1 cellular context compared by ENCODE assay signal in the genomic region with DNA sequence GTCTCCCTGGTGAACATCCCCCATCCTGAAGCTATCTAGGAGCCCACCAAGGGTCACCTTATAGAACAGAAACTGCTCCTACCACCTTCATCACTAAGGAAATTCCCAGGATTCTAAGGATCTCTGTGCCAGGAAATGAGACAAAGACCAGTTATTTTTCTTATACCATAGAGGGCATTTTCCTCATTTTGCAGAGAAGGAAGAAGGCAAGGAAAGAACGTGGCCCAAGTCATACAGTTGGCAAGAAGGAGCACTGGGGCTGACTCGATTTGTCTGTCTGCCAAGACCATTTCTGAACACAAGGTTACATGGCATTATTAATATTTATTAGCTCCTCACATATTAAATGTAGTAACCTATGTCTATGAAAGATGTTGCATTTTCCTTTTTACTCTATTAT.
TF ChIP-seq lines count a peak whose summit lies in the region.

No MANE protein-coding gene starts in this region.

TF ChIP-seq in IMR-90, 13 proteins besides CTCF, POLR2A, EP300 and RAD21 (continued from another document):
- TF ChIP-seq, protein P1, sequence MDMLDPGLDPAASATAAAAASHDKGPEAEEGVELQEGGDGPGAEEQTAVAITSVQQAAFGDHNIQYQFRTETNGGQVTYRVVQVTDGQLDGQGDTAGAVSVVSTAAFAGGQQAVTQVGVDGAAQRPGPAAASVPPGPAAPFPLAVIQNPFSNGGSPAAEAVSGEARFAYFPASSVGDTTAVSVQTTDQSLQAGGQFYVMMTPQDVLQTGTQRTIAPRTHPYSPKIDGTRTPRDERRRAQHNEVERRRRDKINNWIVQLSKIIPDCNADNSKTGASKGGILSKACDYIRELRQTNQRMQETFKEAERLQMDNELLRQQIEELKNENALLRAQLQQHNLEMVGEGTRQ (IDR thresholded peaks at IDR 0.05; ENCODE audit: low read depth, low read length): no peak
- TF ChIP-seq SMC3 (IDR thresholded peaks at IDR 0.05; ENCODE audit: low read depth, low read length): no peak
- TF ChIP-seq BHLHE40 (IDR thresholded peaks at IDR 0.05; ENCODE audit: low read depth, low read length): no peak
- TF ChIP-seq FOS (IDR thresholded peaks at IDR 0.05; ENCODE audit: low read depth, low read length): no peak
- no peak for TF ChIP-seq MXI1 (IDR thresholded peaks at IDR 0.05; ENCODE audit: borderline replicate concordance, low read depth, low read length)
- no peak for TF ChIP-seq MAFK (IDR thresholded peaks at IDR 0.05; ENCODE audit: low read depth, low read length)
- TF ChIP-seq NFE2L2 (IDR thresholded peaks at IDR 0.05; ENCODE audit: low read depth, low read length): no peak
- no peak for TF ChIP-seq RFX5 (IDR thresholded peaks at IDR 0.05; ENCODE audit: low read depth, low read length)
- TF ChIP-seq CHD1 (IDR thresholded peaks at IDR 0.05; ENCODE audit: low read depth, low read length): no peak
- no peak for TF ChIP-seq MAZ (IDR thresholded peaks at IDR 0.05; ENCODE audit: borderline replicate concordance, low read depth, low read length)
- no peak for TF ChIP-seq CEBPB (IDR thresholded peaks at IDR 0.05; ENCODE audit: low read depth, low read length)
